In genomic region chr1:5351366-5351765, GRCh38 we compare ENCODE assay signal across 20 cellular contexts.
"Had no signal": no experiment of that assay in that cellular context is flagged by ENCODE, and none has a peak within 500 bp of the region (broad histone marks: within the 10 kb centered on the region; RNA-seq: fewer than 3 reads in every experiment).

No MANE protein-coding gene starts in this region.

- H2AFZ ChIP-seq: neural progenitor cell had no signal

- DNase-seq: cortex of kidney; dorsolateral prefrontal cortex; effector CD8-positive, alpha-beta T cell; heart left ventricle; hippocampal formation; islet precursor cell; mammary epithelial cell; nucleus accumbens; ovary; right cardiac atrium; stimulated activated CD4-positive, alpha-beta T cell treated with anti-CD3 and anti-CD28 coated beads, Interleukin-4, amount 100 ng/mL, for 1 hour; stimulated activated CD8-positive, alpha-beta memory T cell treated with anti-CD3 and anti-CD28 coated beads, Interleukin-4, amount 100 ng/mL, for 48 hours; stimulated activated naive CD8-positive, alpha-beta T cell treated with anti-CD3 and anti-CD28 coated beads, Interleukin-15, Interleukin-2, amounts not matched to agents 100 U/mL and 50 U/mL, for 24 hours; thyroid gland; uterus had no signal

- H3K9me3 ChIP-seq: ovary, suprapubic skin, thyroid gland, uterus had no signal

- H3K27ac ChIP-seq: dorsolateral prefrontal cortex, heart left ventricle, neural progenitor cell, ovary, suprapubic skin, thyroid gland, uterus had no signal

- H3K4me3 ChIP-seq: dorsolateral prefrontal cortex, heart left ventricle, neural progenitor cell, ovary, smooth muscle cell, suprapubic skin, thyroid gland, uterus had no signal

- FAIRE-seq: endometrium, frontal cortex had no signal

- H3K4me2 ChIP-seq: neural progenitor cell, smooth muscle cell had no signal

- H3K36me3 ChIP-seq: heart left ventricle, neural progenitor cell, ovary, suprapubic skin, thyroid gland, uterus had no signal

- H3K4me1 ChIP-seq: heart left ventricle, neural progenitor cell, suprapubic skin, thyroid gland, uterus had no signal
